11 cellular contexts compared by ENCODE assay signal in the genomic region with DNA sequence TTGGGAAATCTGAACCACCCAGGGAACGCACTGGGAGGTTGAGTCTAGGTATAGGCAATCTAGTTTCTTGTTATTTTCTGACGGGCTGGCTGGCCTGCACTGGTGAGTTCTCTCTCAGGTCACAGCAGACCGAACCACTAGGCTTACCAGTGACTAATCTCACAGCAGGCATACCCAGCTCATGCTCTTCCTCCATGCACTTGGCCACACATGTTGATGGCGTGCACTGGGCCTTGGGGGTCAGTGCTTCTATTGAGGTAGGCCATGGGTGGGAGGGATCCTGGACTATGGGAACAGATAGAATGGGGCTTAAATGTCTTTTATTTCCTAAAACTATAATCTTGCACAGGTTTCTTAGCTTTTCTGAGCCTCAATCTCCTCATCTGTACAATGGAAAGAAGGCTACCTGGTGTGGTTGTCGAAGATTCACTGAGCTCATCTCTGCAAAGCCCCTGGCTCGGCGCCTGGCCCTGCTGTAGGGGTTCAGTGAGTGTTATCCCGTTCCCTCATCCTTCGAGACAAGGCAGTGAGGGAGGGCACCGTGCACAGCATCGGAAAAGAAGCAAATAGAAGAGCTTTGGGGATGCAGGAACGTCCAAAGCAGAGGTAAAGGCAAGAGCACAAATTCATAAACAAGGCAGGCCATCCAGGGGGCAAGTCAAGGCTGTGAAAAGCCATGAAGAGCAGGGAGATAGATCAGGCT. TPM values are rescaled to one million over a fixed set of nuclear protein-coding genes. Genes with fewer than 3 reads are reported as not detected.
DNase-seq lines count a peak whose midpoint lies in the region; TF ChIP-seq lines count a peak whose summit lies in the region.
"Had no signal": no experiment of that assay in that cellular context is flagged by ENCODE, and none has a peak within 500 bp of the region (broad histone marks: within the 10 kb centered on the region; RNA-seq: fewer than 3 reads in every experiment).

No MANE protein-coding gene starts in this region.

- no peak overlapping the region for H3K27ac ChIP-seq in OCI-LY7 (ENCODE audit: low read depth, low read length, poor library complexity, severe bottlenecking)
- no peak overlapping the region for H3K27ac ChIP-seq in neuronal stem cell (replicated peaks; ENCODE audit: low read length)
- H3K27ac ChIP-seq: thyroid gland had no signal

- H3K4ac ChIP-seq in neuronal stem cell (ENCODE audit: low read length) = no peak overlapping the region

- no peaks in the 10 kb centered on the region for H3K9me3 ChIP-seq in OCI-LY7 (ENCODE audit: low read length)
- no peaks in the 10 kb centered on the region for H3K9me3 ChIP-seq in neuronal stem cell (replicated peaks in 1 of 2; ENCODE audit: control insufficient read depth in 2 of 2, insufficient read depth in 1 of 2, low read depth in 1 of 2, low read length in 2 of 2)
- H3K9me3 ChIP-seq: thyroid gland had no signal

- no peak overlapping the region for H3K18ac ChIP-seq in neuronal stem cell (ENCODE audit: low read length)

- no peak overlapping the region for H3K23ac ChIP-seq in neuronal stem cell (ENCODE audit: low read depth, low read length, poor library complexity)

- intact Hi-C loops in OCI-LY7 (cut with micrococcal nuclease; ENCODE audit: unreplicated experiment) = no loop called here

- DNase-seq in EH (ENCODE audit: low read depth) (peak; percentile 15), OCI-LY7 (ENCODE audit: low spot score) (no peak), choroid plexus epithelial cell (ENCODE audit: low read depth) (peak; percentile 65), neuronal stem cell (ENCODE audit: low spot score) (no peak), T-helper 9 cell (no peak), NCI-H2107 treated with DMSO at 0.1 percent for 48 hours (lab: John Stamatoyannopoulos, UW; ENCODE audit: unreplicated experiment) (no peak)
- no peak for DNase-seq in activated effector memory CD4-positive, alpha-beta T cell treated with Interleukin-2 at 50 U/mL for 16 hours
- DNase-seq in activated T-cell treated with anti-CD3 and anti-CD28 coated beads, Interleukin-2, amount 50 U/mL, for 1 hour = no peak
- DNase-seq: activated T-cell treated with anti-CD3 and anti-CD28 coated beads, Interleukin-2, amount 50 U/mL, for 48 hours; effector memory CD4-positive, alpha-beta T cell had no signal

- CTCF ChIA-PET in OCI-LY7 (lab: Charles Lee; ENCODE audit: unreplicated experiment) = interaction anchor here (0.6 kb wide), 1 partner anchor 156 kb away, joined by 3 read pairs; no protein-coding TSS in a partner anchor

- H3K4me1 ChIP-seq in OCI-LY7 (ENCODE audit: insufficient read depth, low read length, poor library complexity, severe bottlenecking) = peaks cover 22% of the 10 kb centered on the region
- peaks cover 16 to 20% of the 10 kb centered on the region in 2 donors for H3K4me1 ChIP-seq in neuronal stem cell (ENCODE audit: control insufficient read depth in 2 of 2, insufficient read depth in 1 of 2, low read depth in 1 of 2, low read length in 2 of 2)

- TF ChIP-seq CTCF in OCI-LY7 (conservative IDR thresholded peaks at IDR 0.05; ENCODE audit: low read length) (no peak), choroid plexus epithelial cell (conservative IDR thresholded peaks at IDR 0.05; ENCODE audit: low read depth, low read length) (no peak)

- H3K4me2 ChIP-seq in OCI-LY7 (ENCODE audit: low read length) (peak overlapping the region; percentile 22; the same call in 1 of the 2 replicates), neuronal stem cell (ENCODE audit: insufficient read depth, low read length, poor library complexity, severe bottlenecking) (peak overlapping the region; percentile 14)

- no peaks in the 10 kb centered on the region for H3K79me2 ChIP-seq in OCI-LY7 (ENCODE audit: insufficient read depth, low read depth, low read length)

- no peak overlapping the region for H4K8ac ChIP-seq in neuronal stem cell (ENCODE audit: low read depth, low read length)

- no CpG with 5 or more reads among the region's 12 CpGs for WGBS in neuronal stem cell (ENCODE audit: extremely low coverage in 2 of 2, insufficient read length in 2 of 2, insufficient replicate concordance in 1 of 2), 2 donors

- H2BK5ac ChIP-seq in neuronal stem cell (ENCODE audit: low read length) = no peak overlapping the region

- H2BK15ac ChIP-seq in neuronal stem cell (ENCODE audit: low read length) = peak overlapping the region; percentile 13

- no peak overlapping the region for H2BK12ac ChIP-seq in neuronal stem cell (ENCODE audit: low read length)

- H4K20me1 ChIP-seq in OCI-LY7 (ENCODE audit: insufficient read depth, low read length) = no peaks in the 10 kb centered on the region

- H3K27me3 ChIP-seq in neuronal stem cell (ENCODE audit: control insufficient read depth in 3 of 3, insufficient read depth in 3 of 3, low read depth in 1 of 3, low read length in 3 of 3) = no peaks in the 10 kb centered on the region
- H3K27me3 ChIP-seq: thyroid gland had no signal

- H3K9ac ChIP-seq in neuronal stem cell (ENCODE audit: low read depth, low read length, poor library complexity) = no peak overlapping the region

- H3K36me3 ChIP-seq in OCI-LY7 (ENCODE audit: insufficient read depth, low read length) = peaks cover 13% of the 10 kb centered on the region; the same call in 1 of the 2 replicates
- no peaks in the 10 kb centered on the region for H3K36me3 ChIP-seq in neuronal stem cell (replicated peaks in 1 of 2; ENCODE audit: control insufficient read depth in 2 of 2, insufficient read depth in 2 of 2, low read length in 2 of 2)
- H3K36me3 ChIP-seq: thyroid gland had no signal

- H3K79me1 ChIP-seq in neuronal stem cell (ENCODE audit: low read depth, low read length) = no peaks in the 10 kb centered on the region

- H2AFZ ChIP-seq in OCI-LY7 (ENCODE audit: low read length) (no peak overlapping the region), neuronal stem cell (ENCODE audit: low read length) (peak overlapping the region; percentile 47)

- H3K4me3 ChIP-seq in OCI-LY7 (ENCODE audit: low read depth, low read length, poor library complexity, severe bottlenecking) (no peak overlapping the region), choroid plexus epithelial cell (ENCODE audit: low read depth, low read length) (no peak overlapping the region), neuronal stem cell (ENCODE audit: low read length in 2 of 2) (no peak overlapping the region)
- H3K4me3 ChIP-seq: thyroid gland had no signal

- no peak overlapping the region for H2BK120ac ChIP-seq in neuronal stem cell (ENCODE audit: low read depth, low read length)

- BruUV-seq in OCI-LY7 (replicated peaks; lab: Mats Ljungman, UMichigan) = no TSS peak

- H3K9me2 ChIP-seq in OCI-LY7 (ENCODE audit: insufficient read depth, low read length) = no peaks in the 10 kb centered on the region

- H3K14ac ChIP-seq in neuronal stem cell (ENCODE audit: low read length) = no peak overlapping the region

- H4K91ac ChIP-seq in neuronal stem cell (ENCODE audit: low read depth, low read length, poor library complexity) = no peak overlapping the region

- no peak overlapping the region for H2AK5ac ChIP-seq in neuronal stem cell (ENCODE audit: low read depth, low read length)

- POLR2A ChIA-PET in OCI-LY7 (lab: Charles Lee) = interaction anchor here (0.6 to 0.7 kb wide), 2 partner anchors 42 to 594 kb away, joined by 3 to 4 read pairs; no protein-coding TSS in a partner anchor

RNA-seq across cellular contexts. Expression of a gene that starts 41.3 kb away (rescaled TPM):
- 42.5 and 44.9 TPM in 2 replicates for total RNA-seq in OCI-LY7 (2014; rRNA removed; shearing (Covaris generic))
- total RNA-seq in OCI-LY7 (2022) = 31.8 and 36.2 TPM in 2 replicates
- polyA plus RNA-seq in neuronal stem cell (2013, experiment 1 of 2) = 11.9 TPM
- 11.6 TPM for polyA plus RNA-seq in neuronal stem cell (2013, experiment 2 of 2)

Comparison
In these comparisons a context has a peak if more than half of its experiments do, and no peak if none do; other contexts are left out.
1. DNase-seq: peak in EH (single experiment) and choroid plexus epithelial cell (single experiment); none in OCI-LY7 (single experiment), neuronal stem cell (single experiment), T-helper 9 cell (single experiment), NCI-H2107 treated with DMSO at 0.1 percent for 48 hours (single experiment), activated effector memory CD4-positive, alpha-beta T cell treated with Interleukin-2 at 50 U/mL for 16 hours (single experiment) and activated T-cell treated with anti-CD3 and anti-CD28 coated beads, Interleukin-2, amount 50 U/mL, for 1 hour (single experiment).